1 cellular context compared by ENCODE assay signal in the genomic region with DNA sequence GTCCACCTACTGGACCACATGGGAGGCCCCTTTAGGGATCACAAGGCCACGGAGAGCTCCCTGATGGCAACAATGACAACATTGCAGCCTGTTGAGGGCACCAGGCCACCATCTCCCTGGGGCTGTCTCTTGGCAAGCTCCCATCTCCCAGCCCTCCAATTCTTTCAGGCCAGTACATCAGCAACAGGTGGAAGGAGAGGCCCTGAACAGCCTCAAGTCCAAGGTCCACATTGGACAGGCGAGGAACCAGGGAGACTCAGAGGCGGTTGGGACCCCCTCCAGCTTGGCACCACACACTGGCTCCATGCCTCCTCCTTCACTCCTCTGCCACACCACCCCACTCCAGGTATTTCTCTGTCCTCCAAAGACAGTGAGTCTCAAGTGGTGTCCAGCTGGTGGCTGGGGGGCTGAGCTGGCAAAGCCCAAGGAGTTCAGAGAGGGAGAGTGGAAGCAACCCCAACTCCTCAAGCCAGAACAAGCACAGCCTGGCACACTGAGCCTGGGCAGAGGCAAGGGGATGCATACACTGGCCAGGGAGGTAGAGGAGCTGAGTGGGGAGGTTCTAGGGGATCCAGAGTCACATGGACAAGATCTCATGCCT.
TF ChIP-seq lines count a peak whose summit lies in the region.

No MANE protein-coding gene starts in this region.

TF ChIP-seq in H1, 55 proteins besides CTCF, POLR2A, EP300 and RAD21:
- no peak for TF ChIP-seq GTF2F1 (IDR thresholded peaks at IDR 0.05; ENCODE audit: borderline replicate concordance, low read depth, low read length)
- no peak for TF ChIP-seq NANOG (IDR thresholded peaks at IDR 0.05; ENCODE audit: insufficient read depth, low read depth, low read length, poor library complexity, severe bottlenecking)
- no peak for TF ChIP-seq YY1 (IDR thresholded peaks at IDR 0.05; ENCODE audit: low read depth, low read length)
- TF ChIP-seq BACH1 (IDR thresholded peaks at IDR 0.05; ENCODE audit: low read length): no peak
- no peak for TF ChIP-seq TAF7 (optimal IDR thresholded peaks at IDR 0.05; ENCODE audit: borderline replicate concordance, low read depth, low read length)
- TF ChIP-seq GABPA (IDR thresholded peaks at IDR 0.05; ENCODE audit: borderline replicate concordance, insufficient read depth, low read length): no peak
- no peak for TF ChIP-seq HDAC6 (IDR thresholded peaks at IDR 0.05; ENCODE audit: low read depth, low read length)
- TF ChIP-seq CHD2 (IDR thresholded peaks at IDR 0.05; ENCODE audit: low read length): no peak
- TF ChIP-seq TAF1 (IDR thresholded peaks at IDR 0.05; ENCODE audit: low read depth, low read length): no peak
- no peak for TF ChIP-seq RNF2 (IDR thresholded peaks at IDR 0.05; ENCODE audit: borderline replicate concordance, low read depth, low read length, missing control alignments, poor library complexity, severe bottlenecking)
- no peak for TF ChIP-seq ASH2L (IDR thresholded peaks at IDR 0.05; ENCODE audit: low read length)
- no peak for TF ChIP-seq POU5F1 (IDR thresholded peaks at IDR 0.05; ENCODE audit: low read depth, low read length)
- TF ChIP-seq TCF12 (IDR thresholded peaks at IDR 0.05; ENCODE audit: low read depth, low read length): no peak
